ENCODE assay signal across 13 cellular contexts in the genomic region with DNA sequence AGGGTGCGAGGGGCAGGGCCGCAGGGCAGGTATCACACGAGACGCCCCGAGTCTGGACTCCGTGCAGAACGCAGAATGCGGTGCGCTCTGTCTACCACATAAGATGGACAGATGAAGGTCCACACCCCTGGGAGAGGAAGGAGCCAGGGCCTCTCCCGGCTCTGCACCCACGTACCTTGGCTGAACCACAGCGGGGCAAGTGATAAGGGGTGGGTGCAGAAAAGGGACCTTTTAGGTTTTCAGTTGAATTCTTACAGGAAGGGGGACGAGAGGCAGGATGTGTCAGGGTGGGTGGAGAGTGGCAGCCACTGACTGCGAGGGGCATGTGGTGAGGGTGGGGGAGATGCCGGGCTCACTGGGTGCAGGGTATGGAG. TPM values are rescaled to one million over a fixed set of nuclear protein-coding genes. Genes with fewer than 3 reads are reported as not detected.
DNase-seq lines count a peak whose midpoint lies in the region; ATAC-seq and TF ChIP-seq lines count a peak whose summit lies in the region.
"Had no signal": no experiment of that assay in that cellular context is flagged by ENCODE, and none has a peak within 500 bp of the region (broad histone marks: within the 10 kb centered on the region; RNA-seq: fewer than 3 reads in every experiment).

No MANE protein-coding gene starts in this region.

- H2AFZ ChIP-seq in hepatocyte: no peak overlapping the region

- H3K4me3 Mint-ChIP-seq in activated CD8-positive, alpha-beta T cell treated with anti-CD3 and anti-CD28 coated beads for 36 hours: no peak overlapping the region

- peaks cover 41% of the 10 kb centered on the region for H3K4me1 Mint-ChIP-seq in activated CD8-positive, alpha-beta T cell treated with anti-CD3 and anti-CD28 coated beads for 36 hours (ENCODE audit: low read depth)

- H3K79me2 ChIP-seq in hepatocyte: no peaks in the 10 kb centered on the region

- H3K27me3 ChIP-seq in left lung (peaks cover 11 to 42% of the 10 kb centered on the region in 2 donors), subcutaneous abdominal adipose tissue (ENCODE audit: control insufficient read depth in 5 of 5, insufficient read depth in 4 of 5, low read length in 5 of 5) (peaks cover 14 to 24% (median 22%) of the 10 kb centered on the region in 5 donors), hepatocyte (no peaks in the 10 kb centered on the region)

- intact Hi-C loops in activated CD8-positive, alpha-beta T cell treated with anti-CD3 and anti-CD28 coated beads for 36 hours (cut with micrococcal nuclease): no loop called here
- intact Hi-C loops in left lung (cut with DNase I): no loop called here

- peak; percentile 14 for DNase-seq in activated CD4-positive, alpha-beta T cell treated with anti-CD3 and anti-CD28 coated beads, Interleukin-2, amount 50 U/mL, for 1 hour
- no peak for DNase-seq in activated CD4-positive, alpha-beta T cell treated with anti-CD3 and anti-CD28 coated beads for 48 hours
- DNase-seq in activated CD8-positive, alpha-beta T cell treated with anti-CD3 and anti-CD28 coated beads for 36 hours: no peak
- no peak for DNase-seq in left lung
- DNase-seq in NCI-H774 (lab: John Stamatoyannopoulos, UW): no peak
- no peak for DNase-seq in hepatocyte (ENCODE audit: low spot score)
- DNase-seq in A172 (ENCODE audit: low spot score): no peak
- DNase-seq: ACHN; activated CD8-positive, alpha-beta memory T cell treated with anti-CD3 and anti-CD28 coated beads for 24 hours; brain microvascular endothelial cell had no signal

- H3K4me3 ChIP-seq in left lung: peak overlapping the region; percentile 17 to 60
- H3K4me3 ChIP-seq in subcutaneous abdominal adipose tissue (ENCODE audit: low read depth in 1 of 5, low read length in 5 of 5): peak overlapping the region in 3 of 5 donors; percentile 2 to 63 (median 55)
- H3K4me3 ChIP-seq in hepatocyte: no peak overlapping the region
- H3K4me3 ChIP-seq: SJSA1 had no signal

- peak overlapping the region; percentile 63 for H3K27ac Mint-ChIP-seq in activated CD8-positive, alpha-beta T cell treated with anti-CD3 and anti-CD28 coated beads for 36 hours

- no peaks in the 10 kb centered on the region for H3K9me2 ChIP-seq in hepatocyte (replicated peaks; ENCODE audit: insufficient read depth)

- no peaks in the 10 kb centered on the region for H3K9me3 ChIP-seq in left lung
- H3K9me3 ChIP-seq in subcutaneous abdominal adipose tissue (ENCODE audit: control insufficient read depth in 5 of 5, low read length in 5 of 5): no peaks in the 10 kb centered on the region
- no peaks in the 10 kb centered on the region for H3K9me3 ChIP-seq in hepatocyte (ENCODE audit: low read depth)
- H3K9me3 ChIP-seq: SJSA1 had no signal

- TF ChIP-seq CTCF in activated CD8-positive, alpha-beta T cell treated with anti-CD3 and anti-CD28 coated beads for 36 hours (IDR thresholded peaks at IDR 0.05): no peak
- no peak for TF ChIP-seq CTCF in left lung (IDR thresholded peaks at IDR 0.05)
- TF ChIP-seq CTCF in hepatocyte (IDR thresholded peaks at IDR 0.05; ENCODE audit: poor library complexity): no peak

- H3K4me2 ChIP-seq in hepatocyte: no peak overlapping the region

- peak overlapping the region in 2 of 5 donors; percentile 41 to 46 for H3K9ac ChIP-seq in subcutaneous abdominal adipose tissue (ENCODE audit: low read length in 5 of 5)

- POLR2A ChIA-PET in activated CD8-positive, alpha-beta T cell treated with anti-CD3 and anti-CD28 coated beads for 36 hours (lab: Charles Lee): no interaction called here

- no peaks in the 10 kb centered on the region for H3K9me3 Mint-ChIP-seq in activated CD8-positive, alpha-beta T cell treated with anti-CD3 and anti-CD28 coated beads for 36 hours

- CTCF ChIA-PET in activated CD8-positive, alpha-beta T cell treated with anti-CD3 and anti-CD28 coated beads for 36 hours (lab: Charles Lee): interaction anchor here (1.1 to 1.8 kb wide), 2 partner anchors 9 to 26 kb away, joined by 3 to 4 read pairs; no protein-coding TSS in a partner anchor

- H3K4me1 ChIP-seq in left lung (peaks cover 3 to 74% of the 10 kb centered on the region in 2 donors), subcutaneous abdominal adipose tissue (ENCODE audit: control insufficient read depth in 5 of 5, insufficient read depth in 5 of 5, low read length in 5 of 5) (peaks cover 0 to 26% (median 8%) of the 10 kb centered on the region in 5 donors), hepatocyte (ENCODE audit: insufficient read depth) (peaks cover 3% of the 10 kb centered on the region)

- no peaks in the 10 kb centered on the region for H3K27me3 Mint-ChIP-seq in activated CD8-positive, alpha-beta T cell treated with anti-CD3 and anti-CD28 coated beads for 36 hours

- H3K36me3 Mint-ChIP-seq in activated CD8-positive, alpha-beta T cell treated with anti-CD3 and anti-CD28 coated beads for 36 hours (ENCODE audit: low read depth): no peaks in the 10 kb centered on the region

- H4K20me1 ChIP-seq in hepatocyte (ENCODE audit: insufficient read depth, poor library complexity, severe bottlenecking): no peaks in the 10 kb centered on the region

- H3K36me3 ChIP-seq in left lung (no peaks in the 10 kb centered on the region), subcutaneous abdominal adipose tissue (ENCODE audit: control insufficient read depth in 5 of 5, insufficient read depth in 5 of 5, low read length in 5 of 5) (no peaks in the 10 kb centered on the region), hepatocyte (replicated peaks; ENCODE audit: insufficient read depth, low read depth) (no peaks in the 10 kb centered on the region)
- H3K36me3 ChIP-seq: brain microvascular endothelial cell, SJSA1 had no signal

- ATAC-seq in activated CD8-positive, alpha-beta T cell treated with anti-CD3 and anti-CD28 coated beads for 36 hours: no peak
- ATAC-seq in left lung: no peak

- 74% methylated on average over 9 of the region's 15 CpGs for WGBS in hepatocyte (ENCODE audit: low lambda C conversion rate, missing lambda C conversion rate)

- peak overlapping the region; percentile 77 to 91 for H3K27ac ChIP-seq in left lung
- no peak overlapping the region for H3K27ac ChIP-seq in subcutaneous abdominal adipose tissue (ENCODE audit: low read depth, low read length)
- H3K27ac ChIP-seq in hepatocyte: no peak overlapping the region
- H3K27ac ChIP-seq: brain microvascular endothelial cell, SJSA1 had no signal

RNA-seq across cellular contexts. Expression of a gene that starts 0.3 kb away (rescaled TPM):
- 1 to 10 TPM; 2.2 to 2.4 TPM for total RNA-seq in activated CD8-positive, alpha-beta T cell treated with anti-CD3 and anti-CD28 coated beads for 36 hours
- total RNA-seq in left lung: 10 to 100 TPM in 1 of 2 donors, 1 to 10 TPM in 1; 9.1 to 35.5 TPM
- total RNA-seq in hepatocyte: 0.20 and 1.1 TPM in 2 replicates
- polyA plus RNA-seq in hepatocyte: 0.22 and 0.47 TPM in 2 replicates
- total RNA-seq in A172 (2014; rRNA removed; shearing (Covaris generic)): not detected in 2 replicates
- total RNA-seq: lung microvascular endothelial cell, SJSA1 had no signal

RNA-seq across cellular contexts. Expression of a gene that starts 34.9 kb away (rescaled TPM):
- 1 to 10 TPM; 1.2 to 2.0 TPM for total RNA-seq in activated CD8-positive, alpha-beta T cell treated with anti-CD3 and anti-CD28 coated beads for 36 hours
- total RNA-seq in left lung (100 to 1,000 TPM in 1 of 2 donors, 10 to 100 TPM in 1; 47.8 to 107 TPM), hepatocyte (150 and 159 TPM in 2 replicates)
- 233 and 237 TPM in 2 replicates for polyA plus RNA-seq in hepatocyte
- 2.7 and 5.9 TPM in 2 replicates for total RNA-seq in A172 (2014; rRNA removed; shearing (Covaris generic))

Comparison
In these comparisons a context has a peak if more than half of its experiments do, and no peak if none do; other contexts are left out.
1. H3K27ac ChIP-seq: peak in left lung (2 of 2); none in subcutaneous abdominal adipose tissue (single experiment) and hepatocyte (single experiment).